18 cellular contexts compared by ENCODE assay signal in genomic region chr3:130748981-130749380, GRCh38. TPM values are rescaled to one million over a fixed set of nuclear protein-coding genes. Genes with fewer than 3 reads are reported as not detected.
DNase-seq lines count a peak whose midpoint lies in the region; ATAC-seq and TF ChIP-seq lines count a peak whose summit lies in the region.
"Had no signal": no experiment of that assay in that cellular context is flagged by ENCODE, and none has a peak within 500 bp of the region (broad histone marks: within the 10 kb centered on the region; RNA-seq: fewer than 3 reads in every experiment).

No MANE protein-coding gene starts in this region.

- H3K9me3 ChIP-seq in neural progenitor cell (ENCODE audit: low read depth) (no peaks in the 10 kb centered on the region), upper lobe of right lung (no peaks in the 10 kb centered on the region)
- H3K9me3 ChIP-seq: neutrophil had no signal

- no peaks in the 10 kb centered on the region for H3K27me3 ChIP-seq in KMS-11 (ENCODE audit: insufficient read depth, low read depth)
- no peaks in the 10 kb centered on the region for H3K27me3 ChIP-seq in neural progenitor cell
- no peaks in the 10 kb centered on the region for H3K27me3 ChIP-seq in upper lobe of right lung
- H3K27me3 ChIP-seq: cardiac muscle cell, neutrophil had no signal

- no peak overlapping the region for H3K4me3 Mint-ChIP-seq in neural progenitor cell
- H3K4me3 Mint-ChIP-seq: activated CD4-positive, alpha-beta T cell treated with anti-CD3 and anti-CD28 coated beads, Interleukin-2, amount 10 ng/mL, durations not matched to agents 7 days and 5 days had no signal

- H3K79me2 ChIP-seq in KMS-11 (ENCODE audit: insufficient read depth, low read depth) (peaks cover 24% of the 10 kb centered on the region), neural progenitor cell (ENCODE audit: low read depth) (peaks cover 26% of the 10 kb centered on the region)

- H3K4me1 ChIP-seq in KMS-11 (ENCODE audit: low read depth, poor library complexity, severe bottlenecking) (peaks cover 32% of the 10 kb centered on the region), neural progenitor cell (peaks cover 14% of the 10 kb centered on the region), upper lobe of right lung (peaks cover 16% of the 10 kb centered on the region)

- H3K4me2 ChIP-seq in KMS-11, result peak overlapping the region; percentile 53; the same call in 1 of the 2 replicates
- peak overlapping the region; percentile 56 for H3K4me2 ChIP-seq in neural progenitor cell

- H3K27ac ChIP-seq in KMS-11, result no peak overlapping the region
- peak overlapping the region; percentile 25 to 37 for H3K27ac ChIP-seq in coronary artery
- no peak overlapping the region for H3K27ac ChIP-seq in neural progenitor cell
- H3K27ac ChIP-seq in upper lobe of right lung, result no peak overlapping the region
- H3K27ac ChIP-seq: cardiac muscle cell, neutrophil had no signal

- ATAC-seq in upper lobe of right lung, result no peak
- no peak for ATAC-seq in GM21447 (IDR thresholded peaks at IDR 0.05; ENCODE audit: unreplicated experiment)

- H3K9ac ChIP-seq in KMS-11, result no peak overlapping the region
- no peak overlapping the region for H3K9ac ChIP-seq in neural progenitor cell

- H2AFZ ChIP-seq in KMS-11 (ENCODE audit: low read depth) (no peak overlapping the region), neural progenitor cell (replicated peaks) (no peak overlapping the region)

- no peaks in the 10 kb centered on the region for H3K36me3 ChIP-seq in KMS-11 (ENCODE audit: insufficient read depth)
- no peaks in the 10 kb centered on the region for H3K36me3 ChIP-seq in neural progenitor cell
- peaks cover 4% of the 10 kb centered on the region for H3K36me3 ChIP-seq in upper lobe of right lung
- H3K36me3 ChIP-seq: cardiac muscle cell, neutrophil had no signal

- H3K27ac Mint-ChIP-seq in neural progenitor cell, result no peak overlapping the region
- H3K27ac Mint-ChIP-seq: stimulated activated naive CD8-positive, alpha-beta T cell treated with anti-CD3 and anti-CD28 coated beads, Interleukin-15, Interleukin-2, amounts not matched to agents 100 ng/mL and 50 ng/mL, for 24 hours had no signal

- H3K4me3 ChIP-seq in KMS-11 (IDR thresholded peaks at IDR 0.05; ENCODE audit: insufficient read depth, low read depth, low read length), result no peak overlapping the region
- H3K4me3 ChIP-seq in coronary artery, result no peak overlapping the region
- no peak overlapping the region for H3K4me3 ChIP-seq in neural progenitor cell
- H3K4me3 ChIP-seq in upper lobe of right lung, result no peak overlapping the region
- H3K4me3 ChIP-seq: cardiac muscle cell had no signal

- in situ Hi-C loops in GM13976 (cut with MboI; ENCODE audit: low sequenced_read_pairs, unreplicated experiment), result no loop called here

- no peaks in the 10 kb centered on the region for H3K36me3 Mint-ChIP-seq in neural progenitor cell

- peak; percentile 69 for DNase-seq in AG20443 (ENCODE audit: low spot score)
- DNase-seq in coronary artery (ENCODE audit: low spot score), result no peak
- DNase-seq in neural progenitor cell (ENCODE audit: low spot score), result no peak
- DNase-seq in upper lobe of right lung, result no peak
- no peak for DNase-seq in T1000 (lab: John Stamatoyannopoulos, UW)
- no peak for DNase-seq in GM13976 (ENCODE audit: low spot score)
- DNase-seq: activated CD4-positive, alpha-beta T cell treated with anti-CD3 and anti-CD28 coated beads, Interleukin-2, amount 10 ng/mL, durations not matched to agents 7 days and 5 days; activated T-cell treated with anti-CD3 and anti-CD28 coated beads for 4 hours; effector memory CD4-positive, alpha-beta T cell; NCI-H1417; Right ventricle myocardium superior had no signal

- no peaks in the 10 kb centered on the region for H3K9me3 Mint-ChIP-seq in neural progenitor cell
- H3K9me3 Mint-ChIP-seq: activated CD4-positive, alpha-beta T cell treated with anti-CD3 and anti-CD28 coated beads, Interleukin-2, amount 10 ng/mL, durations not matched to agents 7 days and 5 days; activated naive CD4-positive, alpha-beta T cell treated with anti-CD3 and anti-CD28 coated beads, Interleukin-2, amount 50 U/mL, for 24 hours; mesothelial cell of epicardium; stimulated activated naive CD8-positive, alpha-beta T cell treated with anti-CD3 and anti-CD28 coated beads, Interleukin-15, Interleukin-2, amounts not matched to agents 100 ng/mL and 50 ng/mL, for 24 hours had no signal

- H3K4me1 Mint-ChIP-seq in neural progenitor cell, result peaks cover 19% of the 10 kb centered on the region

- peaks cover 7% of the 10 kb centered on the region for H3K27me3 Mint-ChIP-seq in neural progenitor cell (ENCODE audit: insufficient read depth, low read depth)
- H3K27me3 Mint-ChIP-seq: activated naive CD4-positive, alpha-beta T cell treated with anti-CD3 and anti-CD28 coated beads, Interleukin-2, amount 50 U/mL, for 24 hours; stimulated activated naive CD8-positive, alpha-beta T cell treated with anti-CD3 and anti-CD28 coated beads, Interleukin-15, Interleukin-2, amounts not matched to agents 100 ng/mL and 50 ng/mL, for 24 hours had no signal

- H3F3A ChIP-seq in neural progenitor cell (ENCODE audit: low read depth), result peaks cover 15% of the 10 kb centered on the region

- intact Hi-C loops in upper lobe of right lung (cut with DNase I), result no loop called here

- H4K20me1 ChIP-seq in KMS-11 (ENCODE audit: insufficient read depth) (no peaks in the 10 kb centered on the region), neural progenitor cell (ENCODE audit: low read depth) (peaks cover 6% of the 10 kb centered on the region)

- TF ChIP-seq CTCF in KMS-11 (conservative IDR thresholded peaks at IDR 0.05; ENCODE audit: low read depth, low read length) (no peak), coronary artery (IDR thresholded peaks at IDR 0.05) (no peak), neural progenitor cell (IDR thresholded peaks at IDR 0.05) (no peak), upper lobe of right lung (IDR thresholded peaks at IDR 0.05) (no peak), GM13976 (IDR thresholded peaks at IDR 0.05; ENCODE audit: borderline replicate concordance, control extremely low read depth, extremely low read depth, insufficient read depth, missing control alignments) (no peak)

RNA-seq across cellular contexts. Expression of gene PIK3R4, which starts 2.4 kb away (rescaled TPM):
- total RNA-seq in neural progenitor cell (ENCODE audit: low replicate concordance) (40.9 and 65.8 TPM in 2 replicates), upper lobe of right lung (32.2 TPM)

Comparison
In these comparisons a context has a peak if more than half of its experiments do, and no peak if none do; other contexts are left out.
1. H3K27ac ChIP-seq: peak in coronary artery (2 of 2); none in KMS-11 (single experiment), neural progenitor cell (single experiment) and upper lobe of right lung (single experiment).